In genomic region chr15:58987501-58988010, GRCh38 we compare ENCODE assay signal across 8 cellular contexts. TPM values are rescaled to one million over a fixed set of nuclear protein-coding genes. Genes with fewer than 3 reads are reported as not detected.
DNase-seq lines count a peak whose midpoint lies in the region; ATAC-seq and TF ChIP-seq lines count a peak whose summit lies in the region.

Gene RNF111, plus strand, starts transcription at chr15:58987663. Its CDS starts 43,160 bp downstream, at chr15:59030823.

- peak within 1 kb of the TSS; percentile 100 for H2AFZ ChIP-seq in osteoblast (ENCODE audit: low read length)

- no peaks in the 10 kb centered on the region for H3K9me3 ChIP-seq in osteoblast (ENCODE audit: low read depth, low read length)
- H3K9me3 ChIP-seq in thoracic aorta = no peaks in the 10 kb centered on the region

- H3K27me3 ChIP-seq in GM06990 (replicated peaks; ENCODE audit: control insufficient read depth, insufficient read depth, low read length) (no peaks in the 10 kb centered on the region), osteoblast (ENCODE audit: insufficient read depth, low read length) (peaks cover 5% of the 10 kb centered on the region), thoracic aorta (replicated peaks; ENCODE audit: insufficient read depth) (no peaks in the 10 kb centered on the region)

- ATAC-seq in HG02588 (IDR thresholded peaks at IDR 0.05; ENCODE audit: unreplicated experiment) (peak; percentile 59), thoracic aorta (ENCODE audit: insufficient number of reproducible peaks, low FRiP score, low read depth) (peak; percentile 95)

- H3K79me2 ChIP-seq in osteoblast (ENCODE audit: insufficient read depth, low read length) = peaks cover 51% of the 10 kb centered on the region

- H3K4me3 ChIP-seq in GM06990 (replicated peaks; ENCODE audit: low read depth, low read length) (peak within 1 kb of the TSS; percentile 85), osteoblast (ENCODE audit: insufficient read depth, low read length) (peak within 1 kb of the TSS; percentile 100), thoracic aorta (peak within 1 kb of the TSS; percentile 76)

- TF ChIP-seq CTCF in GM06990 (IDR thresholded peaks at IDR 0.05; ENCODE audit: insufficient read depth, low read length, poor library complexity, severe bottlenecking) (no peak), glutamatergic neuron (IDR thresholded peaks at IDR 0.05; ENCODE audit: partially characterized antibody, unreplicated experiment) (no peak), osteoblast (IDR thresholded peaks at IDR 0.05; ENCODE audit: extremely low read depth, low read depth, low read length) (no peak), thoracic aorta (IDR thresholded peaks at IDR 0.05) (peak; percentile 8)

- H3K9me3 Mint-ChIP-seq in activated naive CD8-positive, alpha-beta T cell (ENCODE audit: low read depth) = no peaks in the 10 kb centered on the region
- peaks cover 14% of the 10 kb centered on the region for H3K9me3 Mint-ChIP-seq in glutamatergic neuron (ENCODE audit: unreplicated experiment)

- peaks cover 11% of the 10 kb centered on the region for H3K4me1 ChIP-seq in osteoblast (ENCODE audit: insufficient read depth, low read length)
- H3K4me1 ChIP-seq in thoracic aorta (ENCODE audit: control insufficient read depth in 1 of 2, low read depth in 2 of 2) = peaks cover 13 to 22% of the 10 kb centered on the region in 2 donors

- DNase-seq in GM06990 (ENCODE audit: extremely low read depth, insufficient read length) = peak; percentile 88
- DNase-seq in NCI-H1105 (lab: John Stamatoyannopoulos, UW) = peak; percentile 98
- peak; percentile 96 for DNase-seq in SKM-1 treated with dmso at 0.1 percent for 144 hours (lab: John Stamatoyannopoulos, UW; ENCODE audit: unreplicated experiment)
- peak; percentile 85 for DNase-seq in glutamatergic neuron
- DNase-seq in osteoblast (ENCODE audit: insufficient read length, low spot score, missing footprints) = peak; percentile 97
- peak; percentile 71 for DNase-seq in thoracic aorta (ENCODE audit: low spot score)

- H3K4me3 Mint-ChIP-seq in activated naive CD8-positive, alpha-beta T cell = peak within 1 kb of the TSS; percentile 95
- peak within 1 kb of the TSS; percentile 98 for H3K4me3 Mint-ChIP-seq in glutamatergic neuron (ENCODE audit: unreplicated experiment)

- H3K27ac Mint-ChIP-seq in activated naive CD8-positive, alpha-beta T cell = peak within 1 kb of the TSS; percentile 89
- peak within 1 kb of the TSS; percentile 99 for H3K27ac Mint-ChIP-seq in glutamatergic neuron (ENCODE audit: unreplicated experiment)

- H3K4me2 ChIP-seq in osteoblast (ENCODE audit: insufficient read depth, low read length) = peak within 1 kb of the TSS; percentile 91

- H3K27me3 Mint-ChIP-seq in activated naive CD8-positive, alpha-beta T cell = no peaks in the 10 kb centered on the region
- peaks cover 11% of the 10 kb centered on the region for H3K27me3 Mint-ChIP-seq in glutamatergic neuron (ENCODE audit: unreplicated experiment)

- peaks cover 6% of the 10 kb centered on the region for H3K36me3 Mint-ChIP-seq in activated naive CD8-positive, alpha-beta T cell
- no peaks in the 10 kb centered on the region for H3K36me3 Mint-ChIP-seq in glutamatergic neuron (ENCODE audit: unreplicated experiment)

- H3K36me3 ChIP-seq in GM06990 (ENCODE audit: control insufficient read depth, insufficient read depth, low read length) (no peaks in the 10 kb centered on the region), osteoblast (ENCODE audit: insufficient read depth, low read length) (peaks cover 18% of the 10 kb centered on the region), thoracic aorta (no peaks in the 10 kb centered on the region)

- H4K20me1 ChIP-seq in osteoblast (ENCODE audit: insufficient read depth, low read length) = peaks cover 30% of the 10 kb centered on the region

- peaks cover 46% of the 10 kb centered on the region for H3K4me1 Mint-ChIP-seq in activated naive CD8-positive, alpha-beta T cell (ENCODE audit: low read depth)
- H3K4me1 Mint-ChIP-seq in glutamatergic neuron (ENCODE audit: low read depth, unreplicated experiment) = peaks cover 15% of the 10 kb centered on the region

- peak within 1 kb of the TSS; percentile 75 for H3K27ac ChIP-seq in osteoblast (ENCODE audit: low read depth, low read length)
- H3K27ac ChIP-seq in thoracic aorta = peak within 1 kb of the TSS; percentile 75 to 76

RNA-seq across cellular contexts. Expression of gene RNF111, which starts in this region (rescaled TPM):
- total RNA-seq in glutamatergic neuron (ENCODE audit: unreplicated experiment) (57.4 TPM), osteoblast (21.4 and 27.4 TPM in 2 replicates), thoracic aorta (10 to 100 TPM; 33.8 to 34.1 TPM)

Comparison
In these comparisons a context has a peak if more than half of its experiments do, and no peak if none do; other contexts are left out.
1. Peak in every context shown above with its lines: DNase-seq, ATAC-seq, H3K4me3 ChIP-seq and H3K27ac ChIP-seq.